Comparison of ENCODE assay signal across 13 cellular contexts in genomic region chr19:14413765-14414171, GRCh38.
DNase-seq lines count a peak whose midpoint lies in the region.
"Had no signal": no experiment of that assay in that cellular context is flagged by ENCODE, and none has a peak within 500 bp of the region (broad histone marks: within the 10 kb centered on the region; RNA-seq: fewer than 3 reads in every experiment).

No MANE protein-coding gene starts in this region.

- no peaks in the 10 kb centered on the region for H3K9me3 Mint-ChIP-seq in T-helper 1 cell treated with Interleukin-12 subunit alpha and Interleukin-12 subunit beta and Interleukin-4 antibody, amounts not matched to agents 30 μg/mL and 1 μg/mL, for 36 hours
- H3K9me3 Mint-ChIP-seq in dendritic cell treated with granulocyte-macrophage colony-stimulating factor and Interleukin-4, amounts not matched to agents 40 ng/mL and 50 ng/mL, for 4 days = no peaks in the 10 kb centered on the region

- intact Hi-C loops in dendritic cell treated with granulocyte-macrophage colony-stimulating factor and Interleukin-4, amounts not matched to agents 40 ng/mL and 50 ng/mL, for 4 days (cut with micrococcal nuclease) = no loop called here

- H3K27ac Mint-ChIP-seq in T-helper 1 cell treated with Interleukin-12 subunit alpha and Interleukin-12 subunit beta and Interleukin-4 antibody, amounts not matched to agents 30 μg/mL and 1 μg/mL, for 36 hours = peak overlapping the region; percentile 55
- H3K27ac Mint-ChIP-seq in dendritic cell treated with granulocyte-macrophage colony-stimulating factor and Interleukin-4, amounts not matched to agents 40 ng/mL and 50 ng/mL, for 4 days = peak overlapping the region; percentile 8

- no peak overlapping the region for H3K4me3 Mint-ChIP-seq in T-helper 1 cell treated with Interleukin-12 subunit alpha and Interleukin-12 subunit beta and Interleukin-4 antibody, amounts not matched to agents 30 μg/mL and 1 μg/mL, for 36 hours
- H3K4me3 Mint-ChIP-seq in dendritic cell treated with granulocyte-macrophage colony-stimulating factor and Interleukin-4, amounts not matched to agents 40 ng/mL and 50 ng/mL, for 4 days = no peak overlapping the region

- H3K27me3 Mint-ChIP-seq in T-helper 1 cell treated with Interleukin-12 subunit alpha and Interleukin-12 subunit beta and Interleukin-4 antibody, amounts not matched to agents 30 μg/mL and 1 μg/mL, for 36 hours (ENCODE audit: low read depth) = no peaks in the 10 kb centered on the region
- H3K27me3 Mint-ChIP-seq in dendritic cell treated with granulocyte-macrophage colony-stimulating factor and Interleukin-4, amounts not matched to agents 40 ng/mL and 50 ng/mL, for 4 days = no peaks in the 10 kb centered on the region

- peaks cover 44% of the 10 kb centered on the region for H3K36me3 Mint-ChIP-seq in T-helper 1 cell treated with Interleukin-12 subunit alpha and Interleukin-12 subunit beta and Interleukin-4 antibody, amounts not matched to agents 30 μg/mL and 1 μg/mL, for 36 hours (ENCODE audit: low read depth)
- H3K36me3 Mint-ChIP-seq in dendritic cell treated with granulocyte-macrophage colony-stimulating factor and Interleukin-4, amounts not matched to agents 40 ng/mL and 50 ng/mL, for 4 days (ENCODE audit: low read depth) = peaks cover 90% of the 10 kb centered on the region

- DNase-seq in T-helper 1 cell (no peak), NCI-H2107 treated with DMSO at 0.1 percent for 48 hours (lab: John Stamatoyannopoulos, UW; ENCODE audit: unreplicated experiment) (peak; percentile 42), retina (peak; percentile 24), NCI-H2029 treated with DMSO at 0.1 percent for 48 hours (lab: John Stamatoyannopoulos, UW) (no peak), OCI-M2 (lab: John Stamatoyannopoulos, UW; ENCODE audit: unreplicated experiment) (no peak), DMS153 treated with DMSO at 0.1 percent for 48 hours (lab: John Stamatoyannopoulos, UW; ENCODE audit: unreplicated experiment) (no peak)
- DNase-seq: ACHN; activated effector memory CD4-positive, alpha-beta T cell treated with Interleukin-2 at 50 U/mL for 16 hours; esophagus squamous epithelium; left lung; NK-92 treated with Interleukin-12 subunit alpha and Interleukin-12 subunit beta, amount 100 ng/mL, for 24 hours had no signal

- H3K4me1 Mint-ChIP-seq in T-helper 1 cell treated with Interleukin-12 subunit alpha and Interleukin-12 subunit beta and Interleukin-4 antibody, amounts not matched to agents 30 μg/mL and 1 μg/mL, for 36 hours (ENCODE audit: low read depth) = peaks cover 44% of the 10 kb centered on the region
- H3K4me1 Mint-ChIP-seq in dendritic cell treated with granulocyte-macrophage colony-stimulating factor and Interleukin-4, amounts not matched to agents 40 ng/mL and 50 ng/mL, for 4 days (ENCODE audit: low read depth) = peaks cover 54% of the 10 kb centered on the region

Comparison
In these comparisons a context has a peak if more than half of its experiments do, and no peak if none do; other contexts are left out.
1. DNase-seq: peak in NCI-H2107 treated with DMSO at 0.1 percent for 48 hours (single experiment) and retina (single experiment); none in T-helper 1 cell (0 of 5), NCI-H2029 treated with DMSO at 0.1 percent for 48 hours (single experiment), OCI-M2 (single experiment) and DMS153 treated with DMSO at 0.1 percent for 48 hours (single experiment).